ENCODE assay signal across 1 cellular context in the genomic region with DNA sequence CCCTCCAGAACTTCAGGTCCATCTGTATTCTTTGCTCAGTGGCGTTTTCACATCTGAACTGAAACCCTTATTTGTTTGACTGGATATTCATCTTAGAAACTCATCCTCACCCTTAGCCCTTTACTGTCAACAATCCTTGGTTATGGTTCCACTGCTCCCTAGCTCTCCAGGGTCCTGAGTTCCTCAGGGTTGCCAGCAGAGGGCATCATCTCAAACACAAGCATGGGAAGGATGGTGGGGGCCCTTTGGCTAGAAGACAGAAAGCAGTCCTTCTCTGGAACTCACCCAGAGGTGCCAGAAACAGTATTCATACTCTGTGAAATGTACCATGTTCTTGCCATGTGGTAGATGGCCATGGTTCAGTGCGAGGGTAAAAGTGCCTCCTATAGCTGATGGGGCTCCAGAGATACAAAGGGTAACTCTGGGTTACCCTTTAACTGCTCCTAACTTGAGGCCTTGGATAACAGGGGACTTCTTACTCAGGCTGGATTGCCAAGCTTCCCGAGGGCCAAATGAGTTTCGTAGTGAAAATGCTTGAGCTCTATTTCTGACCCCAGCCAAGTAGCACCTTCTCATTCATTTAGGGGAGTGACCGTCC.
TF ChIP-seq lines count a peak whose summit lies in the region.

No MANE protein-coding gene starts in this region.

TF ChIP-seq in H1, 55 proteins besides CTCF, POLR2A, EP300 and RAD21:
- TF ChIP-seq YY1 (IDR thresholded peaks at IDR 0.05; ENCODE audit: low read depth, low read length) (0 out of 2 replicates have a peak, but pooled peaks have one; percentile 21), MAFK (IDR thresholded peaks at IDR 0.05; ENCODE audit: low read depth, low read length) (no peak)
